In the genomic region with DNA sequence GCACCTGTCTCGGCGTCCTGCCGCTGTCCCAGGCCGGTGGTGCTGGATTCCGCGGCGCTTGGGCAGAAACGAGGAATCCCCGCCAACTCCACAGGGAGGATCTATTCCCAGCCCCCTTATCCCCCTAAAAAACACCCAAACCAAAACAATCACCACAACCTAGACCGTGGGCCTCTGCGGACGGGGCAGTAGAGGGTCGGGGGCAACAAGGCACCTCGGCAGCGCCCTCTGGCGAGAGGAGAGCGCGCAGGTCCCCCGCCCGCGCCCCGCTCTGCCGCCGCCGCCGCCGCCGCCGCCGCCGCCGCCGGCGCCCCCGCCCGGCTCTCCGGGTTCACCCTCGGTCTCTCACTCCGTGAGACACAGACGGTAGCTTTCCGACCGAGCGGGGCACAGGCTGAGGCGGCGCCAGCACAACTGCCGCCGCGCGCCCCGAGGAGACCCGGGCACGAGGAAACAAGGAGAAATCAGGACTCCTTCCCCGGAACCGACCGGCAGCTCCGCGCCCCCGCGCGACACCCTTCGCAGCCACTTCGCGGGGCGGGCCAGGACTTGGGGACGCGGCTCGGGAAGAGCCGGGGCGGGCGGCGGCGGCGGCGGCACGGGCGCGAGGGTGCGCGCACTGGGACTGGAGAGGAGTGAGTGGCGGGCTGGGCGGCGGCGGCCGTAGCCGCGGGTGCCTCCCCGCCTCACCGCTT, we compare ENCODE assay signal across 1 cellular context.
TF ChIP-seq lines count a peak whose summit lies in the region.

SLC35F1 (plus strand) TSS at position 360 of the 695 bp plus-strand sequence.

TF ChIP-seq in HEK293, 187 proteins besides CTCF, POLR2A, EP300 and RAD21 (continued from another document and continues in another):
- TF ChIP-seq, protein P1, sequence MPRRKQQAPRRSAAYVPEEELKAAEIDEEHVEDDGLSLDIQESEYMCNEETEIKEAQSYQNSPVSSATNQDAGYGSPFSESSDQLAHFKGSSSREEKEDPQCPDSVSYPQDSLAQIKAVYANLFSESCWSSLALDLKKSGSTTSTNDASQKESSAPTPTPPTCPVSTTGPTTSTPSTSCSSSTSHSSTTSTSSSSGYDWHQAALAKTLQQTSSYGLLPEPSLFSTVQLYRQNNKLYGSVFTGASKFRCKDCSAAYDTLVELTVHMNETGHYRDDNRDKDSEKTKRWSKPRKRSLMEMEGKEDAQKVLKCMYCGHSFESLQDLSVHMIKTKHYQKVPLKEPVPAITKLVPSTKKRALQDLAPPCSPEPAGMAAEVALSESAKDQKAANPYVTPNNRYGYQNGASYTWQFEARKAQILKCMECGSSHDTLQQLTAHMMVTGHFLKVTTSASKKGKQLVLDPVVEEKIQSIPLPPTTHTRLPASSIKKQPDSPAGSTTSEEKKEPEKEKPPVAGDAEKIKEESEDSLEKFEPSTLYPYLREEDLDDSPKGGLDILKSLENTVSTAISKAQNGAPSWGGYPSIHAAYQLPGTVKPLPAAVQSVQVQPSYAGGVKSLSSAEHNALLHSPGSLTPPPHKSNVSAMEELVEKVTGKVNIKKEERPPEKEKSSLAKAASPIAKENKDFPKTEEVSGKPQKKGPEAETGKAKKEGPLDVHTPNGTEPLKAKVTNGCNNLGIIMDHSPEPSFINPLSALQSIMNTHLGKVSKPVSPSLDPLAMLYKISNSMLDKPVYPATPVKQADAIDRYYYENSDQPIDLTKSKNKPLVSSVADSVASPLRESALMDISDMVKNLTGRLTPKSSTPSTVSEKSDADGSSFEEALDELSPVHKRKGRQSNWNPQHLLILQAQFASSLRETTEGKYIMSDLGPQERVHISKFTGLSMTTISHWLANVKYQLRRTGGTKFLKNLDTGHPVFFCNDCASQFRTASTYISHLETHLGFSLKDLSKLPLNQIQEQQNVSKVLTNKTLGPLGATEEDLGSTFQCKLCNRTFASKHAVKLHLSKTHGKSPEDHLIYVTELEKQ (tag by site-specific recombination; IDR thresholded peaks at IDR 0.05; ENCODE audit: borderline replicate concordance): no peak
- TF ChIP-seq ZIC2 (tag by site-specific recombination; IDR thresholded peaks at IDR 0.05) (no peak), ZNF148 (tag by site-specific recombination; IDR thresholded peaks at IDR 0.05; ENCODE audit: borderline replicate concordance) (no peak), ZNF76 (tag by site-specific recombination; IDR thresholded peaks at IDR 0.05; ENCODE audit: borderline replicate concordance, low read depth) (peak; percentile 59; the same call in 1 of the 2 replicates), ZNF488 (tag by site-specific recombination; IDR thresholded peaks at IDR 0.05) (no peak), KLF10 (tag by site-specific recombination; IDR thresholded peaks at IDR 0.05) (no peak), BCL11A (tag by site-specific recombination; IDR thresholded peaks at IDR 0.05; ENCODE audit: low read depth) (no peak), PRDM4 (tag by site-specific recombination; IDR thresholded peaks at IDR 0.05) (no peak), ZNF791 (tag by site-specific recombination; IDR thresholded peaks at IDR 0.05) (no peak), ZSCAN30 (tag by site-specific recombination; IDR thresholded peaks at IDR 0.05) (0 out of 2 replicates have a peak, but pooled peaks have one; percentile 12), ZNF707 (tag by site-specific recombination; IDR thresholded peaks at IDR 0.05) (no peak), YY2 (tag by site-specific recombination; IDR thresholded peaks at IDR 0.05) (no peak), ZNF223 (tag by site-specific recombination; IDR thresholded peaks at IDR 0.05) (no peak), ZNF639 (tag by site-specific recombination; IDR thresholded peaks at IDR 0.05) (no peak), BCL11B (tag by site-specific recombination; IDR thresholded peaks at IDR 0.05; ENCODE audit: low read depth) (peak; percentile 67; the same call in 1 of the 2 replicates), ZNF555 (tag by site-specific recombination; conservative IDR thresholded peaks at IDR 0.05) (no peak), ZNF596 (tag by site-specific recombination; IDR thresholded peaks at IDR 0.05) (peak; percentile 22; the same call in 1 of the 2 replicates), ZNF10 (tag by site-specific recombination; IDR thresholded peaks at IDR 0.05) (no peak), ZNF311 (tag by site-specific recombination; IDR thresholded peaks at IDR 0.05; ENCODE audit: borderline replicate concordance) (no peak), ZNF114 (tag by site-specific recombination; IDR thresholded peaks at IDR 0.05) (no peak), ZNF366 (tag by site-specific recombination; conservative IDR thresholded peaks at IDR 0.05) (no peak), ZSCAN18 (tag by site-specific recombination; IDR thresholded peaks at IDR 0.05) (no peak), ZFP69B (tag by site-specific recombination; IDR thresholded peaks at IDR 0.05) (no peak; the same call in 1 of the 2 replicates), ZNF530 (tag by site-specific recombination; IDR thresholded peaks at IDR 0.05; ENCODE audit: low read depth) (no peak), ZBTB26 (tag by site-specific recombination; optimal IDR thresholded peaks at IDR 0.05) (peak; percentile 65), ZNF302 (tag by site-specific recombination; IDR thresholded peaks at IDR 0.05; ENCODE audit: low read depth) (no peak), ZNF664 (tag by site-specific recombination; IDR thresholded peaks at IDR 0.05) (no peak), ZNF610 (tag by site-specific recombination; IDR thresholded peaks at IDR 0.05; ENCODE audit: borderline replicate concordance) (no peak), OSR2 (tag by site-specific recombination; IDR thresholded peaks at IDR 0.05) (no peak), ZFP41 (tag by site-specific recombination; IDR thresholded peaks at IDR 0.05; ENCODE audit: borderline replicate concordance) (no peak)
- TF ChIP-seq, protein P2, sequence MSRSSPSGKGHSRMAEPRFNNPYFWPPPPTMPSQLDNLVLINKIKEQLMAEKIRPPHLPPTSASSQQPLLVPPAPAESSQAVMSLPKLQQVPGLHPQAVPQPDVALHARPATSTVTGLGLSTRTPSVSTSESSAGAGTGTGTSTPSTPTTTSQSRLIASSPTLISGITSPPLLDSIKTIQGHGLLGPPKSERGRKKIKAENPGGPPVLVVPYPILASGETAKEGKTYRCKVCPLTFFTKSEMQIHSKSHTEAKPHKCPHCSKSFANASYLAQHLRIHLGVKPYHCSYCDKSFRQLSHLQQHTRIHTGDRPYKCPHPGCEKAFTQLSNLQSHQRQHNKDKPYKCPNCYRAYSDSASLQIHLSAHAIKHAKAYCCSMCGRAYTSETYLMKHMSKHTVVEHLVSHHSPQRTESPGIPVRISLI (tag by site-specific recombination; IDR thresholded peaks at IDR 0.05): no peak
- TF ChIP-seq, protein P3, sequence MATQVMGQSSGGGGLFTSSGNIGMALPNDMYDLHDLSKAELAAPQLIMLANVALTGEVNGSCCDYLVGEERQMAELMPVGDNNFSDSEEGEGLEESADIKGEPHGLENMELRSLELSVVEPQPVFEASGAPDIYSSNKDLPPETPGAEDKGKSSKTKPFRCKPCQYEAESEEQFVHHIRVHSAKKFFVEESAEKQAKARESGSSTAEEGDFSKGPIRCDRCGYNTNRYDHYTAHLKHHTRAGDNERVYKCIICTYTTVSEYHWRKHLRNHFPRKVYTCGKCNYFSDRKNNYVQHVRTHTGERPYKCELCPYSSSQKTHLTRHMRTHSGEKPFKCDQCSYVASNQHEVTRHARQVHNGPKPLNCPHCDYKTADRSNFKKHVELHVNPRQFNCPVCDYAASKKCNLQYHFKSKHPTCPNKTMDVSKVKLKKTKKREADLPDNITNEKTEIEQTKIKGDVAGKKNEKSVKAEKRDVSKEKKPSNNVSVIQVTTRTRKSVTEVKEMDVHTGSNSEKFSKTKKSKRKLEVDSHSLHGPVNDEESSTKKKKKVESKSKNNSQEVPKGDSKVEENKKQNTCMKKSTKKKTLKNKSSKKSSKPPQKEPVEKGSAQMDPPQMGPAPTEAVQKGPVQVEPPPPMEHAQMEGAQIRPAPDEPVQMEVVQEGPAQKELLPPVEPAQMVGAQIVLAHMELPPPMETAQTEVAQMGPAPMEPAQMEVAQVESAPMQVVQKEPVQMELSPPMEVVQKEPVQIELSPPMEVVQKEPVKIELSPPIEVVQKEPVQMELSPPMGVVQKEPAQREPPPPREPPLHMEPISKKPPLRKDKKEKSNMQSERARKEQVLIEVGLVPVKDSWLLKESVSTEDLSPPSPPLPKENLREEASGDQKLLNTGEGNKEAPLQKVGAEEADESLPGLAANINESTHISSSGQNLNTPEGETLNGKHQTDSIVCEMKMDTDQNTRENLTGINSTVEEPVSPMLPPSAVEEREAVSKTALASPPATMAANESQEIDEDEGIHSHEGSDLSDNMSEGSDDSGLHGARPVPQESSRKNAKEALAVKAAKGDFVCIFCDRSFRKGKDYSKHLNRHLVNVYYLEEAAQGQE (tag by site-specific recombination; IDR thresholded peaks at IDR 0.05): peak; percentile 99
